Comparison of ENCODE assay signal across 2 cellular contexts in the genomic region with DNA sequence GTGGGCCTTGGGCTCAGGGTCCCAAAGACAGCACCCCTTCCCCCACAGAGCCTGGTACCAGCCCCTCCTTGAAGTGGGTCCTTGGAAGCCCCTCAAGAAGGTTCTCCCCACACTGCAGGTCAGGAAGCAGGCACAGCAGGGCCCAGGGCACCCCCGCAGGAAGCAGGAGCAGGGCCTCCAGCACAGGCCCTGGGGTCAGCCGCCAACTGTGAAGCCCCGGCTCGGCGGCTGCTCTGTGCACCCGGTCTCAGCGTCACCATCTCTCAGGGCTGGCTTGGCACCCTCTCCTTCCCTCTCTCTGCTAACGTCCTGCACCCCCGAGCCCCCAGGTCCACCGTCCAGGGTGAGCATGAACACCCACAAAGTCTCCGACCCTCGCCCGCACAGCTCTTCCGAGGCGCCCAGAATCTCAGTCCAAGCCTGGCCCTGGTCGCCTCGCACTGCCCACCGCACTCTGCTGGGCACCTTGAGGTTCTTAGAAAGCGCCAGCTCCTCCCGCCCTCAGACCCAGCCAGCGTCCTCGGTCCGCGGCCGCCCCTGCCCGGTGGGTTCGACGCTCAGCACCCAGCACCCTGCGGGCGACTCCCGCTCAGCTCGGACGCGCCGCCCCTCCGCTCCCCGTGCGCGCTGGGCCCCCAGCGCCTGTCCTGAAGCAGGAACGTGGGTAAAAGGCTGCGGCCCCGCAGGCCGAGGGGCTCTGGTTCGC.
TF ChIP-seq lines count a peak whose summit lies in the region.

No MANE protein-coding gene starts in this region.

TF ChIP-seq in SK-N-SH, 30 proteins besides CTCF, POLR2A, EP300 and RAD21 (continued from another document):
- TF ChIP-seq, protein P1, sequence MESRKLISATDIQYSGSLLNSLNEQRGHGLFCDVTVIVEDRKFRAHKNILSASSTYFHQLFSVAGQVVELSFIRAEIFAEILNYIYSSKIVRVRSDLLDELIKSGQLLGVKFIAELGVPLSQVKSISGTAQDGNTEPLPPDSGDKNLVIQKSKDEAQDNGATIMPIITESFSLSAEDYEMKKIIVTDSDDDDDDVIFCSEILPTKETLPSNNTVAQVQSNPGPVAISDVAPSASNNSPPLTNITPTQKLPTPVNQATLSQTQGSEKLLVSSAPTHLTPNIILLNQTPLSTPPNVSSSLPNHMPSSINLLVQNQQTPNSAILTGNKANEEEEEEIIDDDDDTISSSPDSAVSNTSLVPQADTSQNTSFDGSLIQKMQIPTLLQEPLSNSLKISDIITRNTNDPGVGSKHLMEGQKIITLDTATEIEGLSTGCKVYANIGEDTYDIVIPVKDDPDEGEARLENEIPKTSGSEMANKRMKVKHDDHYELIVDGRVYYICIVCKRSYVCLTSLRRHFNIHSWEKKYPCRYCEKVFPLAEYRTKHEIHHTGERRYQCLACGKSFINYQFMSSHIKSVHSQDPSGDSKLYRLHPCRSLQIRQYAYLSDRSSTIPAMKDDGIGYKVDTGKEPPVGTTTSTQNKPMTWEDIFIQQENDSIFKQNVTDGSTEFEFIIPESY (IDR thresholded peaks at IDR 0.05; ENCODE audit: borderline replicate concordance, low read depth), result no peak
- TF ChIP-seq SMC3 (IDR thresholded peaks at IDR 0.05; ENCODE audit: low read depth, low read length), result no peak
- no peak for TF ChIP-seq NFIC (IDR thresholded peaks at IDR 0.05; ENCODE audit: borderline replicate concordance)
- TF ChIP-seq, protein P2, sequence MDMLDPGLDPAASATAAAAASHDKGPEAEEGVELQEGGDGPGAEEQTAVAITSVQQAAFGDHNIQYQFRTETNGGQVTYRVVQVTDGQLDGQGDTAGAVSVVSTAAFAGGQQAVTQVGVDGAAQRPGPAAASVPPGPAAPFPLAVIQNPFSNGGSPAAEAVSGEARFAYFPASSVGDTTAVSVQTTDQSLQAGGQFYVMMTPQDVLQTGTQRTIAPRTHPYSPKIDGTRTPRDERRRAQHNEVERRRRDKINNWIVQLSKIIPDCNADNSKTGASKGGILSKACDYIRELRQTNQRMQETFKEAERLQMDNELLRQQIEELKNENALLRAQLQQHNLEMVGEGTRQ (IDR thresholded peaks at IDR 0.05; ENCODE audit: borderline replicate concordance, low read depth, low read length), result no peak
- TF ChIP-seq FOSL2 (IDR thresholded peaks at IDR 0.05; ENCODE audit: borderline replicate concordance, low read depth), result no peak
- TF ChIP-seq GABPA (IDR thresholded peaks at IDR 0.05; ENCODE audit: low read depth), result no peak
- no peak for TF ChIP-seq TCF12 (IDR thresholded peaks at IDR 0.05)
- TF ChIP-seq RFX5 (IDR thresholded peaks at IDR 0.05; ENCODE audit: low read length), result no peak
- no peak for TF ChIP-seq MEF2A (IDR thresholded peaks at IDR 0.05; ENCODE audit: borderline replicate concordance, low read depth)

TF ChIP-seq in SK-N-SH treated with all-trans-retinoic acid at 6 μM for 48 hours, 23 proteins besides CTCF, POLR2A, EP300 and RAD21 (continued from another document):
- no peak for TF ChIP-seq ZNF565 (CRISPR knock-in tag; conservative IDR thresholded peaks at IDR 0.05; ENCODE audit: low read depth)
- no peak for TF ChIP-seq ZNF8 (CRISPR knock-in tag; IDR thresholded peaks at IDR 0.05)
- no peak for TF ChIP-seq TOX (CRISPR knock-in tag; IDR thresholded peaks at IDR 0.05; ENCODE audit: borderline replicate concordance)
- TF ChIP-seq ESRRG (CRISPR knock-in tag; IDR thresholded peaks at IDR 0.05), result no peak
- TF ChIP-seq, protein P3, sequence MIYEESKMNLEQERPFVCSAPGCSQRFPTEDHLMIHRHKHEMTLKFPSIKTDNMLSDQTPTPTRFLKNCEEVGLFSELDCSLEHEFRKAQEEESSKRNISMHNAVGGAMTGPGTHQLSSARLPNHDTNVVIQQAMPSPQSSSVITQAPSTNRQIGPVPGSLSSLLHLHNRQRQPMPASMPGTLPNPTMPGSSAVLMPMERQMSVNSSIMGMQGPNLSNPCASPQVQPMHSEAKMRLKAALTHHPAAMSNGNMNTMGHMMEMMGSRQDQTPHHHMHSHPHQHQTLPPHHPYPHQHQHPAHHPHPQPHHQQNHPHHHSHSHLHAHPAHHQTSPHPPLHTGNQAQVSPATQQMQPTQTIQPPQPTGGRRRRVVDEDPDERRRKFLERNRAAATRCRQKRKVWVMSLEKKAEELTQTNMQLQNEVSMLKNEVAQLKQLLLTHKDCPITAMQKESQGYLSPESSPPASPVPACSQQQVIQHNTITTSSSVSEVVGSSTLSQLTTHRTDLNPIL (CRISPR knock-in tag; IDR thresholded peaks at IDR 0.05; ENCODE audit: low read depth), result no peak
- TF ChIP-seq ZC3H10 (CRISPR knock-in tag; IDR thresholded peaks at IDR 0.05), result no peak
- TF ChIP-seq GLIS3 (CRISPR knock-in tag; IDR thresholded peaks at IDR 0.05), result no peak
- no peak for TF ChIP-seq SNAI2 (CRISPR knock-in tag; IDR thresholded peaks at IDR 0.05)
- no peak for TF ChIP-seq ARNTL (CRISPR knock-in tag; IDR thresholded peaks at IDR 0.05; ENCODE audit: borderline replicate concordance, low read depth)
TF ChIP-seq in SK-N-SH treated with all-trans-retinoic acid at 6 μM for 48 hours: peak in this region for 0.
